19 cellular contexts compared by ENCODE assay signal in genomic region chr11:105268404-105269062, GRCh38.
DNase-seq lines count a peak whose midpoint lies in the region; ATAC-seq, FAIRE-seq and TF ChIP-seq lines count a peak whose summit lies in the region.
"Had no signal": no experiment of that assay in that cellular context is flagged by ENCODE, and none has a peak within 500 bp of the region (broad histone marks: within the 10 kb centered on the region; RNA-seq: fewer than 3 reads in every experiment).

No MANE protein-coding gene starts in this region.

- no peaks in the 10 kb centered on the region for H3K27me3 Mint-ChIP-seq in progenitor cell of endocrine pancreas

- H4K20me1 ChIP-seq in hepatocyte (ENCODE audit: insufficient read depth, poor library complexity, severe bottlenecking): no peaks in the 10 kb centered on the region

- DNase-seq in left ventricle myocardium inferior (no peak), heart right ventricle (no peak), hepatocyte (ENCODE audit: low spot score) (no peak), pancreas (no peak), progenitor cell of endocrine pancreas (ENCODE audit: low spot score, unreplicated experiment) (no peak)
- DNase-seq: C1 segment of cervical spinal cord; Calu3; CD4-positive, alpha-beta memory T cell; COR-L47; DMS53; DMS79 treated with DMSO at 0.1 percent for 48 hours; GF-D8; GOT3; HFFc6 had no signal

- no peaks in the 10 kb centered on the region for H3K27me3 ChIP-seq in left ventricle myocardium inferior (ENCODE audit: low read depth)
- H3K27me3 ChIP-seq in heart right ventricle: no peaks in the 10 kb centered on the region
- H3K27me3 ChIP-seq in hepatocyte: no peaks in the 10 kb centered on the region
- no peaks in the 10 kb centered on the region for H3K27me3 ChIP-seq in pancreas

- H3K4me1 ChIP-seq in left ventricle myocardium inferior (no peaks in the 10 kb centered on the region), heart right ventricle (no peaks in the 10 kb centered on the region), hepatocyte (ENCODE audit: insufficient read depth) (no peaks in the 10 kb centered on the region), pancreas (no peaks in the 10 kb centered on the region)
- H3K4me1 ChIP-seq: HAP-1 had no signal

- H3K4me1 Mint-ChIP-seq in progenitor cell of endocrine pancreas (ENCODE audit: low read depth): no peaks in the 10 kb centered on the region

- no peak for FAIRE-seq in pancreas (lab: Jason Lieb, UNC)
- FAIRE-seq: GM12891, GM18507, H54 had no signal

- H3K36me3 ChIP-seq in left ventricle myocardium inferior (no peaks in the 10 kb centered on the region), heart right ventricle (no peaks in the 10 kb centered on the region), hepatocyte (replicated peaks; ENCODE audit: insufficient read depth, low read depth) (no peaks in the 10 kb centered on the region), pancreas (no peaks in the 10 kb centered on the region)
- H3K36me3 ChIP-seq: HAP-1 had no signal

- peaks cover 10% of the 10 kb centered on the region for H3K9me3 Mint-ChIP-seq in progenitor cell of endocrine pancreas (ENCODE audit: low read depth)
- H3K9me3 Mint-ChIP-seq: HFFc6 had no signal

- H3K36me3 Mint-ChIP-seq in progenitor cell of endocrine pancreas (ENCODE audit: insufficient read depth): no peaks in the 10 kb centered on the region
- H3K36me3 Mint-ChIP-seq: CD4-positive, alpha-beta memory T cell had no signal

- ATAC-seq in heart right ventricle (no peak), pancreas (peak; percentile 65 to 82 (median 68)), HG02588 (IDR thresholded peaks at IDR 0.05; ENCODE audit: unreplicated experiment) (no peak)

- H3K27ac ChIP-seq in left ventricle myocardium inferior (replicated peaks): peak overlapping the region; percentile 14
- no peak overlapping the region for H3K27ac ChIP-seq in heart right ventricle
- no peak overlapping the region for H3K27ac ChIP-seq in hepatocyte
- H3K27ac ChIP-seq in pancreas: no peak overlapping the region

- H3K9me3 ChIP-seq in left ventricle myocardium inferior (replicated peaks) (peaks cover 7% of the 10 kb centered on the region), heart right ventricle (peaks cover 0 to 13% (median 0%) of the 10 kb centered on the region in 11 donors), hepatocyte (ENCODE audit: low read depth) (no peaks in the 10 kb centered on the region), pancreas (no peaks in the 10 kb centered on the region)
- H3K9me3 ChIP-seq: HAP-1 had no signal

- WGBS in heart right ventricle, 2 donors: 29 to 51% methylated on average over 9 of the region's 9 CpGs
- WGBS in hepatocyte (ENCODE audit: low lambda C conversion rate, missing lambda C conversion rate): 68% methylated on average over 9 of the region's 9 CpGs
- 43 to 61% methylated on average over 9 of the region's 9 CpGs for WGBS in pancreas, 2 donors

- TF ChIP-seq CTCF in left ventricle myocardium inferior (IDR thresholded peaks at IDR 0.05; ENCODE audit: borderline replicate concordance): no peak
- TF ChIP-seq CTCF in heart right ventricle (IDR thresholded peaks at IDR 0.05): no peak
- no peak for TF ChIP-seq CTCF in hepatocyte (IDR thresholded peaks at IDR 0.05; ENCODE audit: poor library complexity)
- TF ChIP-seq CTCF in pancreas (IDR thresholded peaks at IDR 0.05): no peak
- TF ChIP-seq CTCF in progenitor cell of endocrine pancreas (IDR thresholded peaks at IDR 0.05; ENCODE audit: unreplicated experiment): no peak

- no peaks in the 10 kb centered on the region for H3K79me2 ChIP-seq in hepatocyte

- H3K27ac Mint-ChIP-seq in progenitor cell of endocrine pancreas: no peak overlapping the region
- H3K27ac Mint-ChIP-seq: CD4-positive, alpha-beta memory T cell; HFFc6 had no signal

- no peak overlapping the region for H3K4me3 Mint-ChIP-seq in progenitor cell of endocrine pancreas (ENCODE audit: low read depth)
- H3K4me3 Mint-ChIP-seq: CD4-positive, alpha-beta memory T cell; HFFc6 had no signal

- H3K4me3 ChIP-seq in left ventricle myocardium inferior (peak overlapping the region; percentile 31), heart right ventricle (peak overlapping the region in 2 of 10 donors; percentile 21 to 29), hepatocyte (no peak overlapping the region), pancreas (no peak overlapping the region)
- H3K4me3 ChIP-seq: HAP-1 had no signal

- no peak overlapping the region for H2AFZ ChIP-seq in hepatocyte

- H3K9me2 ChIP-seq in hepatocyte (replicated peaks; ENCODE audit: insufficient read depth): no peaks in the 10 kb centered on the region

- H3K4me2 ChIP-seq in hepatocyte: peak overlapping the region; percentile 8

- intact Hi-C loops in left ventricle myocardium inferior (cut with micrococcal nuclease) (no loop called here), heart right ventricle (cut with DNase I) (no loop called here), pancreas (cut with DNase I) (no loop called here)

Comparison
In these comparisons a context has a peak if more than half of its experiments do, and no peak if none do; other contexts are left out.
1. ATAC-seq: peak in pancreas (4 of 4); none in heart right ventricle (0 of 8) and HG02588 (single experiment).